ENCODE assay signal across 22 cellular contexts in the genomic region with DNA sequence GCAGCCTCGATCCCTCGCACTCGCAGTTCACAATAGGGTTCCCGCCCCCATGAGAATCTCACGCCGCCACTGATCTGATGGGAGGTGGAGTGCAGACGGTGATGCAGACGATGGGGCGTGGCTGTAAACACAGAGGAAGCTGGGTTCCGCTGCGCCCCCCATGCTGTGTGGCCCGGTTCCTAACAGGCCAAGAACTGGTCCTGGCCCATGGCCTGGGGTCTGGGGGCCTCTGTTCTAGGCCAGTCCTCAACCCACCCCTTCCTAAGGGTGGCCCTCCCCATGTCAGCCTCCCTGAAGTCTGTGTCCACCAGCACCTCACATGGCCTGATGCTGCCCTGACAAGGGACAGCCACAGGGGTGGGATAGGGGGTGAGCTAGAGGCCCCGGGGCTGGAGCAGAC. TPM values are rescaled to one million over a fixed set of nuclear protein-coding genes. Genes with fewer than 3 reads are reported as not detected.
"Had no signal": no experiment of that assay in that cellular context is flagged by ENCODE, and none has a peak within 500 bp of the region (broad histone marks: within the 10 kb centered on the region; RNA-seq: fewer than 3 reads in every experiment).

No MANE protein-coding gene starts in this region.

- ATAC-seq: activated T-cell treated with anti-CD3 and anti-CD28 coated beads, Interleukin-2, amount 50 U/mL, for 72 hours; K562; PC-3 had no signal

- H3K27me3 Mint-ChIP-seq: activated CD4-positive, alpha-beta memory T cell treated with anti-CD3 and anti-CD28 coated beads, Interleukin-2, amount 10 ng/mL, durations not matched to agents 7 days and 5 days had no signal

- H3K4me3 Mint-ChIP-seq: activated CD4-positive, alpha-beta memory T cell treated with anti-CD3 and anti-CD28 coated beads, Interleukin-2, amount 10 ng/mL, durations not matched to agents 7 days and 5 days; activated naive CD4-positive, alpha-beta T cell treated with anti-CD3 and anti-CD28 coated beads, Interleukin-2, amount 10 ng/mL, durations not matched to agents 7 days and 5 days; activated naive CD8-positive, alpha-beta T cell treated with anti-CD3 and anti-CD28 coated beads for 36 hours; activated T-cell treated with anti-CD3 and anti-CD28 coated beads, Interleukin-2, amount 50 U/mL, for 72 hours had no signal

- DNase-seq: activated CD4-positive, alpha-beta memory T cell treated with anti-CD3 and anti-CD28 coated beads, Interleukin-2, amount 10 ng/mL, durations not matched to agents 7 days and 5 days; activated CD4-positive, alpha-beta T cell treated with anti-CD3 and anti-CD28 coated beads, Interleukin-2, amount 50 U/mL, for 1 hour; activated CD4-positive, CD25-positive, alpha-beta regulatory T cell; activated gamma-delta T cell treated with Interleukin-2 at 50 U/mL for 16 hours; activated naive CD4-positive, alpha-beta T cell treated with anti-CD3 and anti-CD28 coated beads, Interleukin-2, amount 10 ng/mL, durations not matched to agents 7 days and 5 days; activated naive CD8-positive, alpha-beta T cell treated with anti-CD3 and anti-CD28 coated beads for 36 hours; activated T-cell treated with anti-CD3 and anti-CD28 coated beads for 4 hours; activated T-cell treated with anti-CD3 and anti-CD28 coated beads, Interleukin-2, amount 50 U/mL, for 72 hours; Karpas-422; MM.1S; NCI-H1105; NCI-H1436; NCI-H1694 treated with DMSO at 0.1 percent for 48 hours; NCI-H2029 treated with DMSO at 0.1 percent for 48 hours; NCI-H345; NCI-H510A; PC-3 had no signal

- FAIRE-seq: K562 had no signal

- H3K4me3 ChIP-seq: K562, SK-N-MC had no signal

- H3K27ac ChIP-seq: SK-N-MC, VCaP had no signal

- H3K4me1 Mint-ChIP-seq: activated CD4-positive, alpha-beta memory T cell treated with anti-CD3 and anti-CD28 coated beads, Interleukin-2, amount 10 ng/mL, durations not matched to agents 7 days and 5 days; activated naive CD4-positive, alpha-beta T cell treated with anti-CD3 and anti-CD28 coated beads, Interleukin-2, amount 10 ng/mL, durations not matched to agents 7 days and 5 days; activated naive CD8-positive, alpha-beta T cell treated with anti-CD3 and anti-CD28 coated beads for 36 hours had no signal

- H3K36me3 Mint-ChIP-seq: activated naive CD4-positive, alpha-beta T cell treated with anti-CD3 and anti-CD28 coated beads, Interleukin-2, amount 10 ng/mL, durations not matched to agents 7 days and 5 days; activated naive CD8-positive, alpha-beta T cell treated with anti-CD3 and anti-CD28 coated beads for 36 hours had no signal

- H3K27ac Mint-ChIP-seq: activated CD4-positive, alpha-beta memory T cell treated with anti-CD3 and anti-CD28 coated beads, Interleukin-2, amount 10 ng/mL, durations not matched to agents 7 days and 5 days; activated naive CD4-positive, alpha-beta T cell treated with anti-CD3 and anti-CD28 coated beads, Interleukin-2, amount 10 ng/mL, durations not matched to agents 7 days and 5 days; activated naive CD8-positive, alpha-beta T cell treated with anti-CD3 and anti-CD28 coated beads for 36 hours; activated T-cell treated with anti-CD3 and anti-CD28 coated beads, Interleukin-2, amount 50 U/mL, for 72 hours; activated T-helper 2 cell treated with anti-CD3 and anti-CD28 coated beads, Interferon-gamma antibody, Interleukin-2, Interleukin-4, amounts not matched to agents 10 μg/mL and 5 μg/mL and 100 μg/mL, durations not matched to agents 14 hours and 24 hours and 36 hours had no signal

- H3K9me3 Mint-ChIP-seq: activated CD4-positive, alpha-beta memory T cell treated with anti-CD3 and anti-CD28 coated beads, Interleukin-2, amount 10 ng/mL, durations not matched to agents 7 days and 5 days; activated naive CD4-positive, alpha-beta T cell treated with anti-CD3 and anti-CD28 coated beads, Interleukin-2, amount 10 ng/mL, durations not matched to agents 7 days and 5 days; activated naive CD8-positive, alpha-beta T cell treated with anti-CD3 and anti-CD28 coated beads for 36 hours; activated T-cell treated with anti-CD3 and anti-CD28 coated beads, Interleukin-2, amount 50 U/mL, for 72 hours; activated T-helper 2 cell treated with anti-CD3 and anti-CD28 coated beads, Interferon-gamma antibody, Interleukin-2, Interleukin-4, amounts not matched to agents 10 μg/mL and 5 μg/mL and 100 μg/mL, durations not matched to agents 14 hours and 24 hours and 36 hours had no signal

RNA-seq across cellular contexts. Expression of a gene that starts 15.1 kb away (rescaled TPM):
- total RNA-seq: activated CD4-positive, alpha-beta memory T cell treated with anti-CD3 and anti-CD28 coated beads, Interleukin-2, amount 10 ng/mL, durations not matched to agents 7 days and 5 days; activated T-helper 2 cell treated with anti-CD3 and anti-CD28 coated beads, Interferon-gamma antibody, Interleukin-2, Interleukin-4, amounts not matched to agents 10 μg/mL and 5 μg/mL and 100 μg/mL, durations not matched to agents 14 hours and 24 hours and 36 hours; T-helper 2 cell treated with Interferon-gamma antibody and Interleukin-4, amounts not matched to agents 100 ng/mL and 5 ng/mL, for 36 hours had no signal
